In the genomic region with DNA sequence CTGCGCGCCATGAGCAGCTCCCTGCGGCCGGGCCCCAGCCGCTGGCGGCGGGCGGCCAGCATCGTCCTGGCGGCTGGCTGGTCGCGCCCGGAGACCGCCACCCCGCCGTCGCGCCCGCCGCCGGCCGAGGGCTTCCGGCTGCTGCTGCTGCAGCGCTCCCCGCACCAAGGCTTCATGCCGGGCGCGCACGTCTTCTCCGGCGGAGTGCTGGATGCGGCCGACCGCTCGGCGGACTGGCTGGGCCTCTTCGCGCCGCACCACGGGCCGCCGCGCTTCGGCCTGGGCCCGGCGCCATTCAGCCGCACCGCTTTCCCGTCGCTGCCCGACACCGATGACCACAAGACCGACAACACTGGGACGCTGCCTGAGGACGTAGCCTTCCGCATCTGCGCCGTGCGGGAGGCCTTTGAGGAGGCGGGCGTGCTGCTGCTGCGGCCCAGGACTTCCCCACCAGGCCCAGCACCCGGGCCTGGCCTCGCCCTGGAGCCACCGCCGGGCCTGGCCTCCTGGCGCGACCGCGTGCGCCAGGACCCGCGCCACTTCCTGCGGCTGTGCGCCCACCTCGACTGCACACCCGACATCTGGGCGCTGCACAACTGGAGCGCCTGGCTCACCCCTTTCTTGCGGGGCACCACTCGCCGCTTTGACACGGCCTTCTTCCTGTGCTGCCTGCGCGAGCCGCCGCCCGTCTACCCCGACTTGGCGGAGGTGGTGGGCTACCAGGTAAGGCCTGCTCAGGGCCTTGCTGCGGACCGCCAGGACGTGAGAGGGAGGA, we compare ENCODE assay signal across 8 cellular contexts. TPM values are rescaled to one million over a fixed set of nuclear protein-coding genes. Genes with fewer than 3 reads are reported as not detected.
A peak's percentile ranks its signal among the peaks of the same experiment; 100 is the strongest.
DNase-seq lines count a peak whose midpoint lies in the region; ATAC-seq and TF ChIP-seq lines count a peak whose summit lies in the region.

No MANE protein-coding gene starts in this region.

- in situ Hi-C loops in HAP-1 (cut with MboI; ENCODE audit: low sequenced_read_pairs), result loop anchor here (25.0 kb wide), 1 partner anchor 495 kb away; the partner anchor contains the start of gene LRP3

- H3K36me3 ChIP-seq in HAP-1 (replicated peaks), result peaks cover 27% of the 10 kb centered on the region
- H3K36me3 ChIP-seq in MG63, result peaks cover 47% of the 10 kb centered on the region
- no peaks in the 10 kb centered on the region for H3K36me3 ChIP-seq in ectodermal cell (ENCODE audit: control insufficient read depth, insufficient read depth, low read length)
- no peaks in the 10 kb centered on the region for H3K36me3 ChIP-seq in right lobe of liver

- peaks cover 4% of the 10 kb centered on the region; the same call in 1 of the 2 replicates for H3K9me3 ChIP-seq in HAP-1
- H3K9me3 ChIP-seq in MG63, result peaks cover 6% of the 10 kb centered on the region
- no peaks in the 10 kb centered on the region for H3K9me3 ChIP-seq in ectodermal cell (ENCODE audit: control insufficient read depth, low read length)
- no peaks in the 10 kb centered on the region for H3K9me3 ChIP-seq in right lobe of liver

- peak; percentile 27 to 47 for DNase-seq in NCI-H2081 (lab: John Stamatoyannopoulos, UW)
- no peak for DNase-seq in NCI-H2081 treated with DMSO at 0.1 percent for 48 hours (lab: John Stamatoyannopoulos, UW)
- DNase-seq in HAP-1 (ENCODE audit: low spot score in 2 of 2), result peak in 1 of 2 experiments; percentile 39
- DNase-seq in MG63, result peak; percentile 69
- DNase-seq in activated CD4-positive, alpha-beta T cell treated with anti-CD3 and anti-CD28 coated beads for 48 hours, result peak; percentile 67
- peak; percentile 63 to 74 (median 72) for DNase-seq in right lobe of liver
- peak; percentile 18 to 51 (median 43) for DNase-seq in stimulated activated CD4-positive, alpha-beta T cell treated with anti-CD3 and anti-CD28 coated beads, TNF-alpha, amount 100 ng/mL, for 24 hours (ENCODE audit: low read depth in 3 of 3)

- no peak for TF ChIP-seq CTCF in right lobe of liver (IDR thresholded peaks at IDR 0.05)

- no peaks in the 10 kb centered on the region for H3K27me3 ChIP-seq in HAP-1 (ENCODE audit: low read depth)
- H3K27me3 ChIP-seq in MG63, result no peaks in the 10 kb centered on the region
- peaks cover 14% of the 10 kb centered on the region for H3K27me3 ChIP-seq in ectodermal cell (ENCODE audit: control insufficient read depth, insufficient read depth, low read length, poor library complexity, severe bottlenecking)
- no peaks in the 10 kb centered on the region for H3K27me3 ChIP-seq in right lobe of liver

- peak; percentile 31 for TF ChIP-seq POLR2A in right lobe of liver (IDR thresholded peaks at IDR 0.05)

- intact Hi-C loops in right lobe of liver (cut with DNase I), result no loop called here

- 28 to 29% methylated on average over 93 of the region's 93 CpGs for WGBS in ectodermal cell, 2 experiments
- 5% methylated on average over 29 of the region's 93 CpGs for WGBS in right lobe of liver (ENCODE audit: insufficient coverage, low coverage, low lambda C conversion rate, missing lambda C conversion rate)

- H3K4me1 ChIP-seq in HAP-1, result peaks cover 20% of the 10 kb centered on the region
- H3K4me1 ChIP-seq in ectodermal cell (ENCODE audit: control insufficient read depth, insufficient read depth, low read length), result no peaks in the 10 kb centered on the region
- H3K4me1 ChIP-seq in right lobe of liver, result peaks cover 0 to 54% (median 17%) of the 10 kb centered on the region in 4 donors

- H3K4me3 ChIP-seq in HAP-1, result peak overlapping the region; percentile 39
- H3K4me3 ChIP-seq in MG63, result peak overlapping the region; percentile 79
- H3K4me3 ChIP-seq in ectodermal cell (ENCODE audit: insufficient read depth, low read depth, low read length), result peak overlapping the region; percentile 57
- H3K4me3 ChIP-seq in right lobe of liver, result peak overlapping the region; percentile 67 to 70 (median 68)

- peak; percentile 57 to 71 (median 67) for ATAC-seq in right lobe of liver

- no peak overlapping the region for H3K27ac ChIP-seq in ectodermal cell (ENCODE audit: insufficient read depth, low read depth, low read length, poor library complexity, severe bottlenecking)
- H3K27ac ChIP-seq in right lobe of liver, result peak overlapping the region; percentile 65 to 80 (median 67)

RNA-seq across cellular contexts. Expression of gene NUDT19, which starts 0.5 kb away (rescaled TPM):
- total RNA-seq in MG63 (2014; rRNA removed; shearing (Covaris generic); ENCODE audit: low replicate concordance), result 18.0 and 22.4 TPM in 2 replicates
- 5.4 TPM for polyA plus RNA-seq in ectodermal cell (2013, experiment 1 of 4)
- 6.5 TPM for polyA plus RNA-seq in ectodermal cell (2013, experiment 2 of 4)
- 4.3 TPM for polyA plus RNA-seq in ectodermal cell (2013, experiment 3 of 4)
- polyA plus RNA-seq in ectodermal cell (2013, experiment 4 of 4), result 4.8 TPM
- 10 to 100 TPM in 1 of 6 experiments, 1 to 10 TPM in 5; 4.1 to 11.8 (median 7.2) TPM for total RNA-seq in right lobe of liver

RNA-seq across cellular contexts. Expression of gene RGS9BP, which starts 16.5 kb away (rescaled TPM):
- total RNA-seq in MG63 (2014; rRNA removed; shearing (Covaris generic); ENCODE audit: low replicate concordance), result 0.37 and 1.2 TPM in 2 replicates
- not detected for polyA plus RNA-seq in ectodermal cell (2013, experiment 1 of 4)
- polyA plus RNA-seq in ectodermal cell (2013, experiment 2 of 4), result 0.21 TPM
- 0.11 TPM for polyA plus RNA-seq in ectodermal cell (2013, experiment 3 of 4)
- 0.16 TPM for polyA plus RNA-seq in ectodermal cell (2013, experiment 4 of 4)
- total RNA-seq in right lobe of liver, result under 1 TPM in 1 of 6 experiments, not detected in 5; 0.11 TPM

RNA-seq across cellular contexts. Expression of gene ANKRD27, which starts 17.2 kb away (rescaled TPM):
- 45.4 and 48.5 TPM in 2 replicates for total RNA-seq in MG63 (2014; rRNA removed; shearing (Covaris generic); ENCODE audit: low replicate concordance)
- 26.2 TPM for polyA plus RNA-seq in ectodermal cell (2013, experiment 1 of 4)
- polyA plus RNA-seq in ectodermal cell (2013, experiment 2 of 4), result 28.4 TPM
- 19.3 TPM for polyA plus RNA-seq in ectodermal cell (2013, experiment 3 of 4)
- 21.0 TPM for polyA plus RNA-seq in ectodermal cell (2013, experiment 4 of 4)
- 10 to 100 TPM in 2 of 6 experiments, 1 to 10 TPM in 4; 7.6 to 12.5 (median 9.0) TPM for total RNA-seq in right lobe of liver

RNA-seq across cellular contexts. Expression of gene TDRD12, which starts 27.4 kb away (rescaled TPM):
- total RNA-seq in MG63 (2014; rRNA removed; shearing (Covaris generic); ENCODE audit: low replicate concordance), result 0.15 TPM in 1 of 2 replicates, not detected in the other
- polyA plus RNA-seq in ectodermal cell (2013, experiment 1 of 4), result 0.50 TPM
- polyA plus RNA-seq in ectodermal cell (2013, experiment 2 of 4), result 0.20 TPM
- polyA plus RNA-seq in ectodermal cell (2013, experiment 3 of 4), result 0.43 TPM
- polyA plus RNA-seq in ectodermal cell (2013, experiment 4 of 4), result 0.16 TPM
- total RNA-seq in right lobe of liver, result under 1 TPM in 1 of 6 experiments, not detected in 5; 0.17 TPM
